Comparison of ENCODE assay signal across 8 cellular contexts in the genomic region with DNA sequence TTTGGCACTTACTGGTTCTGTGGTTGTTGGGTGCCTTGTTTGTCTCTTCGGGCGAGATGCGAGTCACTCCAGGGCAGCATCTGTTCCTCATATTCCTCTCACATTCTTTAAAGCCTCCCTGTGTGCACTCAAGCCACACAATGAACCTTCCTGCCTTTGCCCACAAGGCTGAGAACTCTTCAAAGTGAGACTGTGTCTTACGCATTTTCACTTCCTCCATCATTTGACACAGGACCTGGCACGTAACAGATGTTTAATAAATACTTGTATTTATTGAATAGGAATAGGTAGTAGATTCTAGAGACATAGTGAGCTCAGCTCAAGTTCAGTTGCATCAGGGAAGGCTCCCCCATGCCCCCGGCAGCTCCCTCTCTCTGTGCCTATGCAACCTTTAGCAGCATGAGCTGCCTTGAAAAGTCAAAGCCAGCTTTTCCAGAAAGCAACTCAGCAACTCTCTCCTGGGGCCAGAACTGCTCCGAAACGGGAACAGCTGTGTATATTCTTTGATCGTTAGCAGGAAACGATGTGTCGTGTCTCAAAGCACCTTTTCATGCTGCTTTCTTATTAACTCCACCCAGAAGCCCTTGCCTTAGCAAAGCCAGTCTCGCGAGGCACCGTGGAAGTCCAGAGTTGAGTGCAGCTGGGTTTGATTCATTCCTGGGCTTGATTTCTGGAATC.
A peak's percentile ranks its signal among the peaks of the same experiment; 100 is the strongest.
DNase-seq lines count a peak whose midpoint lies in the region; ATAC-seq lines count a peak whose summit lies in the region.

No MANE protein-coding gene starts in this region.

- H2BK5ac ChIP-seq in neuronal stem cell (ENCODE audit: low read length): no peak overlapping the region

- H3K23ac ChIP-seq in neuronal stem cell (ENCODE audit: low read depth, low read length, poor library complexity): no peak overlapping the region

- no peak overlapping the region for H3K4me3 ChIP-seq in neuronal stem cell (ENCODE audit: low read length in 2 of 2)

- in situ Hi-C loops in SK-MEL-5 (cut with HindIII; ENCODE audit: low pct_unique_long_range_greater_than_20kb, low sequenced_read_pairs): no loop called here

- H3K4me2 ChIP-seq in neuronal stem cell (ENCODE audit: insufficient read depth, low read length, poor library complexity, severe bottlenecking): no peak overlapping the region

- ATAC-seq in GM18873 (IDR thresholded peaks at IDR 0.05; ENCODE audit: low FRiP score, unreplicated experiment) (peak; percentile 82), HG03066 (IDR thresholded peaks at IDR 0.05; ENCODE audit: low read depth, unreplicated experiment) (peak; percentile 85)

- peaks cover 0 to 3% of the 10 kb centered on the region in 2 donors for H3K9me3 ChIP-seq in neuronal stem cell (replicated peaks in 1 of 2; ENCODE audit: control insufficient read depth in 2 of 2, insufficient read depth in 1 of 2, low read depth in 1 of 2, low read length in 2 of 2)

- peak overlapping the region; percentile 73 for H3K27ac Mint-ChIP-seq in dendritic cell treated with granulocyte-macrophage colony-stimulating factor and Interleukin-4, amounts not matched to agents 40 ng/mL and 50 ng/mL, for 4 days

- H3K27me3 Mint-ChIP-seq in dendritic cell treated with granulocyte-macrophage colony-stimulating factor and Interleukin-4, amounts not matched to agents 40 ng/mL and 50 ng/mL, for 4 days: peaks cover 8% of the 10 kb centered on the region

- no peak overlapping the region for H4K8ac ChIP-seq in neuronal stem cell (ENCODE audit: low read depth, low read length)

- no peaks in the 10 kb centered on the region for H3K9me3 Mint-ChIP-seq in dendritic cell treated with granulocyte-macrophage colony-stimulating factor and Interleukin-4, amounts not matched to agents 40 ng/mL and 50 ng/mL, for 4 days

- H3K36me3 Mint-ChIP-seq in dendritic cell treated with granulocyte-macrophage colony-stimulating factor and Interleukin-4, amounts not matched to agents 40 ng/mL and 50 ng/mL, for 4 days (ENCODE audit: low read depth): no peaks in the 10 kb centered on the region

- no peak overlapping the region for H2BK12ac ChIP-seq in neuronal stem cell (ENCODE audit: low read length)

- H3K4me1 ChIP-seq in neuronal stem cell (ENCODE audit: control insufficient read depth in 2 of 2, insufficient read depth in 1 of 2, low read depth in 1 of 2, low read length in 2 of 2): peaks cover 12 to 20% of the 10 kb centered on the region in 2 donors

- peak overlapping the region; percentile 7 for H3K4me3 Mint-ChIP-seq in dendritic cell treated with granulocyte-macrophage colony-stimulating factor and Interleukin-4, amounts not matched to agents 40 ng/mL and 50 ng/mL, for 4 days

- no peak overlapping the region for H3K18ac ChIP-seq in neuronal stem cell (ENCODE audit: low read length)

- peak overlapping the region; percentile 26 for H2AFZ ChIP-seq in neuronal stem cell (ENCODE audit: low read length)

- H3K36me3 ChIP-seq in neuronal stem cell (replicated peaks in 1 of 2; ENCODE audit: control insufficient read depth in 2 of 2, insufficient read depth in 2 of 2, low read length in 2 of 2): no peaks in the 10 kb centered on the region

- H3K27ac ChIP-seq in neuronal stem cell (replicated peaks; ENCODE audit: low read length): no peak overlapping the region

- no CpG with 5 or more reads among the region's 14 CpGs for WGBS in neuronal stem cell (ENCODE audit: extremely low coverage in 2 of 2, insufficient read length in 2 of 2, insufficient replicate concordance in 1 of 2), 2 donors

- H3K79me1 ChIP-seq in neuronal stem cell (ENCODE audit: low read depth, low read length): no peaks in the 10 kb centered on the region

- no peak overlapping the region for H3K9ac ChIP-seq in neuronal stem cell (ENCODE audit: low read depth, low read length, poor library complexity)

- no peak overlapping the region for H3K4ac ChIP-seq in neuronal stem cell (ENCODE audit: low read length)

- no peaks in the 10 kb centered on the region for H3K27me3 ChIP-seq in neuronal stem cell (ENCODE audit: control insufficient read depth in 3 of 3, insufficient read depth in 3 of 3, low read depth in 1 of 3, low read length in 3 of 3)

- no peak overlapping the region for H3K14ac ChIP-seq in neuronal stem cell (ENCODE audit: low read length)

- no peak overlapping the region for H2AK5ac ChIP-seq in neuronal stem cell (ENCODE audit: low read depth, low read length)

- no peak overlapping the region for H2BK15ac ChIP-seq in neuronal stem cell (ENCODE audit: low read length)

- intact Hi-C loops in dendritic cell treated with granulocyte-macrophage colony-stimulating factor and Interleukin-4, amounts not matched to agents 40 ng/mL and 50 ng/mL, for 4 days (cut with micrococcal nuclease): loop anchor here (1.0 kb wide), 1 partner anchor 25 kb away; no protein-coding TSS in a partner anchor

- H2BK120ac ChIP-seq in neuronal stem cell (ENCODE audit: low read depth, low read length): no peak overlapping the region

- DNase-seq in AG08395 (ENCODE audit: low spot score) (peak; percentile 79), SK-MEL-5 (ENCODE audit: low read depth, low spot score) (peak; percentile 29), neuronal stem cell (ENCODE audit: low spot score) (no peak), SK-N-DZ (ENCODE audit: low spot score) (no peak), D341Med (ENCODE audit: low spot score) (no peak)

- no peak overlapping the region for H4K91ac ChIP-seq in neuronal stem cell (ENCODE audit: low read depth, low read length, poor library complexity)

- peaks cover 52% of the 10 kb centered on the region for H3K4me1 Mint-ChIP-seq in dendritic cell treated with granulocyte-macrophage colony-stimulating factor and Interleukin-4, amounts not matched to agents 40 ng/mL and 50 ng/mL, for 4 days (ENCODE audit: low read depth)

Comparison
In these comparisons a context has a peak if more than half of its experiments do, and no peak if none do; other contexts are left out.
1. DNase-seq: peak in AG08395 (single experiment) and SK-MEL-5 (single experiment); none in neuronal stem cell (single experiment), SK-N-DZ (single experiment) and D341Med (single experiment).